14 cellular contexts compared by ENCODE assay signal in genomic region chr21:15617968-15618367, GRCh38.
A peak's percentile ranks its signal among the peaks of the same experiment; 100 is the strongest.
DNase-seq lines count a peak whose midpoint lies in the region; TF ChIP-seq lines count a peak whose summit lies in the region.
"Had no signal": no experiment of that assay in that cellular context is flagged by ENCODE, and none has a peak within 500 bp of the region (broad histone marks: within the 10 kb centered on the region; RNA-seq: fewer than 3 reads in every experiment).

No MANE protein-coding gene starts in this region.

- H3K4me1 Mint-ChIP-seq in Caco-2 (ENCODE audit: low read depth, unreplicated experiment), result peaks cover 18% of the 10 kb centered on the region

- no peaks in the 10 kb centered on the region for H3K27me3 Mint-ChIP-seq in Caco-2 (ENCODE audit: insufficient read depth, unreplicated experiment)
- H3K27me3 Mint-ChIP-seq: activated naive CD8-positive, alpha-beta T cell had no signal

- POLR2A ChIA-PET in Caco-2 (lab: Charles Lee) (no interaction called here), GM10248 (lab: Yijun Ruan, JAX) (no interaction called here)

- intact Hi-C loops in Caco-2 (cut with micrococcal nuclease; ENCODE audit: unreplicated experiment), result no loop called here

- no peaks in the 10 kb centered on the region for H3K36me3 ChIP-seq in Caco-2 (ENCODE audit: control insufficient read depth, insufficient read depth, low read length)
- H3K36me3 ChIP-seq: right lobe of liver had no signal

- no TSS peak for BruUV-seq in Caco-2 (replicated peaks; lab: Mats Ljungman, UMichigan)

- H3K4me1 ChIP-seq in Caco-2, result peaks cover 5% of the 10 kb centered on the region; the same call in 1 of the 2 replicates
- H3K4me1 ChIP-seq: right lobe of liver had no signal

- H3K4me3 ChIP-seq in Caco-2 (ENCODE audit: low read depth, low read length), result no peak overlapping the region
- H3K4me3 ChIP-seq: right lobe of liver had no signal

- H3K9me3 ChIP-seq in Caco-2, result no peaks in the 10 kb centered on the region
- H3K9me3 ChIP-seq: right lobe of liver had no signal

- no peak overlapping the region for H3K4me3 Mint-ChIP-seq in Caco-2 (ENCODE audit: unreplicated experiment)
- H3K4me3 Mint-ChIP-seq: activated naive CD8-positive, alpha-beta T cell had no signal

- H3K9me3 Mint-ChIP-seq in Caco-2 (ENCODE audit: unreplicated experiment), result no peaks in the 10 kb centered on the region

- CTCF ChIA-PET in Caco-2 (lab: Charles Lee) (no interaction called here), GM10248 (lab: Yijun Ruan, JAX) (no interaction called here)

- no peaks in the 10 kb centered on the region for H3K27me3 ChIP-seq in Caco-2 (replicated peaks; ENCODE audit: control insufficient read depth, insufficient read depth, low read length)
- H3K27me3 ChIP-seq: right lobe of liver had no signal

- DNase-seq in Caco-2 (peak in 1 of 2 experiments; percentile 38), NCI-H1105 treated with DMSO at 0.1 percent for 48 hours (lab: John Stamatoyannopoulos, UW) (peak; percentile 41), caudate nucleus (lab: John Stamatoyannopoulos, UW) (no peak), lung microvascular endothelial cell (ENCODE audit: low read depth in 2 of 2) (peak; percentile 40 to 66), NOMO-1 (lab: John Stamatoyannopoulos, UW; ENCODE audit: unreplicated experiment in 2 of 2) (no peak), NCI-H187 (lab: John Stamatoyannopoulos, UW) (no peak), GM10248 (ENCODE audit: extremely low spot score) (no peak), mucosa of gallbladder (ENCODE audit: low spot score) (no peak)
- DNase-seq: activated CD4-positive, alpha-beta T cell treated with anti-CD3 and anti-CD28 coated beads, Interleukin-2, amount 50 U/mL, for 48 hours; NCI-H2171 treated with DMSO at 0.1 percent for 48 hours; right lobe of liver; SIG-M5 had no signal

- H3K36me3 Mint-ChIP-seq in Caco-2 (ENCODE audit: insufficient read depth, unreplicated experiment), result no peaks in the 10 kb centered on the region
- H3K36me3 Mint-ChIP-seq: activated naive CD8-positive, alpha-beta T cell had no signal

- H3K27ac Mint-ChIP-seq in Caco-2 (ENCODE audit: unreplicated experiment), result peak overlapping the region; percentile 39
- H3K27ac Mint-ChIP-seq: activated naive CD8-positive, alpha-beta T cell had no signal

- no peak for TF ChIP-seq CTCF in Caco-2 (IDR thresholded peaks at IDR 0.05; ENCODE audit: insufficient read depth in 1 of 2, low read depth in 1 of 2, low read length in 1 of 2, severe bottlenecking in 1 of 2, unreplicated experiment in 1 of 2)
- TF ChIP-seq CTCF in GM10248 (IDR thresholded peaks at IDR 0.05; ENCODE audit: control extremely low read depth, extremely low read depth, low read depth, missing control alignments), result no peak

- H3K27ac ChIP-seq in caudate nucleus (ENCODE audit: low read depth, low read length), result peak overlapping the region; percentile 72
- H3K27ac ChIP-seq: C4-2B, right lobe of liver had no signal

Comparison
In these comparisons a context has a peak if more than half of its experiments do, and no peak if none do; other contexts are left out.
1. DNase-seq: peak in NCI-H1105 treated with DMSO at 0.1 percent for 48 hours (single experiment) and lung microvascular endothelial cell (2 of 2); none in caudate nucleus (0 of 61), NOMO-1 (0 of 2), NCI-H187 (0 of 2), GM10248 (single experiment) and mucosa of gallbladder (single experiment).